ENCODE assay signal across 10 cellular contexts in the genomic region with DNA sequence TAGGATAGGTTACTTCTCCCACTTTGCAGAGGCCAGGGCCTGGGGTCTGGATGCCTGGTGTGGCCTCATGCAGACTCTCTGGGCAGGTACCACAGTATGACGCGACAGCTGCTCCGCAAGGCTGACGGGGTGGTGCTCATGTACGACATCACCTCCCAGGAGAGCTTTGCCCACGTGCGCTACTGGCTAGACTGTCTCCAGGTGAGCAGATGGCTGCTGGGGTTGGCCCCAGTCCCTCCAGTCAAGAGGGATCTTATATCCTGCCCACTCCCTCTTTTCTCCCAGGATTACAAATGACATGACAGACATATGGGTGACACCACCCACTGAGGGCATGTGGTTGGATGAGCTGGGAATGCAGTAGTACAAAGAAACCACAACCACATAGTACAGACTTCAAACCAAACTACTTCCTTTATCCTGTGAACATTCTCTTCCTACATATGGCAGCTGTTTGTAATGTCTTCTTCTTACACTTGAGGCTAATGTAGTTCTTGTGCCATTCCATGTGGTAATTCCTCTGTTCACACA.
A peak's percentile ranks its signal among the peaks of the same experiment; 100 is the strongest.
DNase-seq lines count a peak whose midpoint lies in the region; ATAC-seq lines count a peak whose summit lies in the region.
"Had no signal": no experiment of that assay in that cellular context is flagged by ENCODE, and none has a peak within 500 bp of the region (broad histone marks: within the 10 kb centered on the region; RNA-seq: fewer than 3 reads in every experiment).

No MANE protein-coding gene starts in this region.

- H3K36me3 Mint-ChIP-seq in activated naive CD4-positive, alpha-beta T cell treated with anti-CD3 and anti-CD28 coated beads, Interleukin-2, amount 10 ng/mL, durations not matched to agents 7 days and 5 days = no peaks in the 10 kb centered on the region
- H3K36me3 Mint-ChIP-seq: activated naive CD4-positive, alpha-beta T cell treated with anti-CD3 and anti-CD28 coated beads, Interleukin-2, amount 50 U/mL, for 24 hours had no signal

- no peak overlapping the region for H3K4me3 ChIP-seq in skeletal muscle cell (ENCODE audit: low read depth, low read length)
- H3K4me3 ChIP-seq: SJCRH30 had no signal

- H3K9me3 Mint-ChIP-seq in activated naive CD4-positive, alpha-beta T cell treated with anti-CD3 and anti-CD28 coated beads, Interleukin-2, amount 10 ng/mL, durations not matched to agents 7 days and 5 days = no peaks in the 10 kb centered on the region
- H3K9me3 Mint-ChIP-seq: activated naive CD4-positive, alpha-beta T cell treated with anti-CD3 and anti-CD28 coated beads, Interleukin-2, amount 50 U/mL, for 24 hours had no signal

- no peak overlapping the region for H3K4me3 Mint-ChIP-seq in activated naive CD4-positive, alpha-beta T cell treated with anti-CD3 and anti-CD28 coated beads, Interleukin-2, amount 10 ng/mL, durations not matched to agents 7 days and 5 days
- H3K4me3 Mint-ChIP-seq: activated naive CD4-positive, alpha-beta T cell treated with anti-CD3 and anti-CD28 coated beads, Interleukin-2, amount 50 U/mL, for 24 hours had no signal

- peak; percentile 41 for DNase-seq in activated naive CD4-positive, alpha-beta T cell treated with anti-CD3 and anti-CD28 coated beads, Interleukin-2, amount 10 ng/mL, durations not matched to agents 7 days and 5 days
- DNase-seq in activated naive CD4-positive, alpha-beta T cell treated with Interleukin-2 at 50 U/mL for 16 hours = no peak
- DNase-seq in NCI-H2107 (lab: John Stamatoyannopoulos, UW) (peak; percentile 11), amniotic epithelial cell (ENCODE audit: low read depth) (peak; percentile 54), skeletal muscle cell (ENCODE audit: low read depth) (peak; percentile 15), germinal center (ENCODE audit: low spot score) (no peak), KG1 (lab: John Stamatoyannopoulos, UW) (no peak)

- no peak overlapping the region for H3K27ac Mint-ChIP-seq in activated naive CD4-positive, alpha-beta T cell treated with anti-CD3 and anti-CD28 coated beads, Interleukin-2, amount 10 ng/mL, durations not matched to agents 7 days and 5 days
- H3K27ac Mint-ChIP-seq: activated naive CD4-positive, alpha-beta T cell treated with anti-CD3 and anti-CD28 coated beads, Interleukin-2, amount 50 U/mL, for 24 hours had no signal

- CTCF ChIA-PET in activated naive CD4-positive, alpha-beta T cell treated with anti-CD3 and anti-CD28 coated beads, Interleukin-2, amount 10 ng/mL, durations not matched to agents 7 days and 5 days (lab: Charles Lee) = interaction anchor here (0.7 to 2.2 kb wide), 5 partner anchors 28 to 112 kb away, joined by 3 to 6 read pairs (median 3); no protein-coding TSS in a partner anchor

- H3K4me1 Mint-ChIP-seq in activated naive CD4-positive, alpha-beta T cell treated with anti-CD3 and anti-CD28 coated beads, Interleukin-2, amount 10 ng/mL, durations not matched to agents 7 days and 5 days = peaks cover 40% of the 10 kb centered on the region

- no peak for ATAC-seq in GM21825 (IDR thresholded peaks at IDR 0.05; ENCODE audit: unreplicated experiment)

- H3K27me3 Mint-ChIP-seq in activated naive CD4-positive, alpha-beta T cell treated with anti-CD3 and anti-CD28 coated beads, Interleukin-2, amount 10 ng/mL, durations not matched to agents 7 days and 5 days = peaks cover 27% of the 10 kb centered on the region
- H3K27me3 Mint-ChIP-seq: activated naive CD4-positive, alpha-beta T cell treated with anti-CD3 and anti-CD28 coated beads, Interleukin-2, amount 50 U/mL, for 24 hours had no signal

Comparison
In these comparisons a context has a peak if more than half of its experiments do, and no peak if none do; other contexts are left out.
1. DNase-seq: peak in activated naive CD4-positive, alpha-beta T cell treated with anti-CD3 and anti-CD28 coated beads, Interleukin-2, amount 10 ng/mL, durations not matched to agents 7 days and 5 days (single experiment), NCI-H2107 (single experiment), amniotic epithelial cell (single experiment) and skeletal muscle cell (single experiment); none in activated naive CD4-positive, alpha-beta T cell treated with Interleukin-2 at 50 U/mL for 16 hours (single experiment), germinal center (single experiment) and KG1 (single experiment).